Comparison of ENCODE assay signal across 10 cellular contexts in the genomic region with DNA sequence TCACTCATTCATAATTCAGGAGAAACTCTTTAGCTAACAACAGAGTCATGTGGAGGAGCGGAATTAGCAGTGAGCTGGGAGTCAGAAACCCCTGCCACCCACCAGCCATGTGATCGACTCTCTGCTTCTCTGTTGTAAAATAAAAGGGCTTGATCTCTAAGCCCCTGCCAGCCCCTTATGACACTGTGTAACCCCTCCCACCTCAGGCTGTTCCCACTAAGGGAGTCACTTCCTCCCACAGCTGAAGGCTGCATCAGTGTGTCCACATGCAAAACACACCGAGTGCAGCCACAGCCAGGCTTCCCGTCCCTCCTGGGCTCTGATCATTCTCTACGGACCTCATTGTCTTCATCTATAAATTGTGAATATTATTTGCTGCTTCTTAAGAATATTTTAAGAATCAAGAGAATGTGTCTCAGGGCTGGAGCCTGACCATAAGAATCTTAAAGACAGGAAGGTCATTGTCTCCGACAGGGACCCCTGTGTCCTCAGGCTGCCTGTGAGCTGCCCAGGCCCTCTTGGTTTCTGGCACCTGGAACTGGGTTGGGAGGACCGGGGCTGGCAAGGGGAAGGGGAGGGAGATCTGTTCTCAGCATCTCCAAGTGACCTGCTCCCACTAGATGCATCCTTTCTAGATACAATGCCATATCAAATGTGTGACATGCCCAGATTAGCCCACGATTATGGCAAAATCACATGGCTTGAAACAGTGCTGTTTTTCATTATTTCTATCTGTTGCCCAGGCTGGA.
A peak's percentile ranks its signal among the peaks of the same experiment; 100 is the strongest.
DNase-seq lines count a peak whose midpoint lies in the region; ATAC-seq and TF ChIP-seq lines count a peak whose summit lies in the region.
"Had no signal": no experiment of that assay in that cellular context is flagged by ENCODE, and none has a peak within 500 bp of the region (broad histone marks: within the 10 kb centered on the region; RNA-seq: fewer than 3 reads in every experiment).

No MANE protein-coding gene starts in this region.

- H3K4me1 Mint-ChIP-seq in activated CD8-positive, alpha-beta memory T cell treated with anti-CD3 and anti-CD28 coated beads, Interleukin-2, amount 10 ng/mL, durations not matched to agents 7 days and 5 days: peaks cover 54% of the 10 kb centered on the region
- H3K4me1 Mint-ChIP-seq in stimulated activated naive CD8-positive, alpha-beta T cell treated with anti-CD3 and anti-CD28 coated beads, Interleukin-15, Interleukin-2, amounts not matched to agents 100 ng/mL and 50 ng/mL, for 24 hours (ENCODE audit: low read depth): peaks cover 60% of the 10 kb centered on the region

- no peaks in the 10 kb centered on the region for H3F3A ChIP-seq in SK-N-SH (replicated peaks; ENCODE audit: insufficient read depth)

- no peaks in the 10 kb centered on the region for H3K27me3 Mint-ChIP-seq in activated CD8-positive, alpha-beta memory T cell treated with anti-CD3 and anti-CD28 coated beads, Interleukin-2, amount 10 ng/mL, durations not matched to agents 7 days and 5 days
- H3K27me3 Mint-ChIP-seq in stimulated activated naive CD8-positive, alpha-beta T cell treated with anti-CD3 and anti-CD28 coated beads, Interleukin-15, Interleukin-2, amounts not matched to agents 100 ng/mL and 50 ng/mL, for 24 hours: no peaks in the 10 kb centered on the region

- H2AFZ ChIP-seq in SK-N-SH (ENCODE audit: low read depth): no peak overlapping the region

- H4K20me1 ChIP-seq in SK-N-SH (ENCODE audit: insufficient read depth): no peaks in the 10 kb centered on the region

- H3K27me3 ChIP-seq in SK-N-SH (ENCODE audit: insufficient read depth): no peaks in the 10 kb centered on the region

- TF ChIP-seq EP300 in SK-N-SH (IDR thresholded peaks at IDR 0.05; ENCODE audit: borderline replicate concordance in 1 of 2, low read depth in 1 of 2, low read length in 1 of 2): no peak

- H3K9me2 ChIP-seq in SK-N-SH: no peaks in the 10 kb centered on the region

- no peak overlapping the region for H3K4me3 ChIP-seq in SK-N-SH (ENCODE audit: low read depth in 2 of 2, low read length in 1 of 2)
- H3K4me3 ChIP-seq: A549 had no signal

- H3K36me3 ChIP-seq in SK-N-SH (replicated peaks in 1 of 2; ENCODE audit: control insufficient read depth in 1 of 2, insufficient read depth in 2 of 2, low read length in 1 of 2): no peaks in the 10 kb centered on the region

- H3K4me3 Mint-ChIP-seq in activated CD8-positive, alpha-beta memory T cell treated with anti-CD3 and anti-CD28 coated beads, Interleukin-2, amount 10 ng/mL, durations not matched to agents 7 days and 5 days: peak overlapping the region; percentile 67
- H3K4me3 Mint-ChIP-seq in stimulated activated naive CD8-positive, alpha-beta T cell treated with anti-CD3 and anti-CD28 coated beads, Interleukin-15, Interleukin-2, amounts not matched to agents 100 ng/mL and 50 ng/mL, for 24 hours: peak overlapping the region; percentile 71

- POLR2A ChIA-PET in SK-N-SH (lab: Yijun Ruan, JAX): no interaction called here

- H3K4me2 ChIP-seq in SK-N-SH: no peak overlapping the region; the same call in 1 of the 2 replicates
- H3K4me2 ChIP-seq: A549 had no signal

- H3K79me2 ChIP-seq in SK-N-SH (ENCODE audit: insufficient read depth): no peaks in the 10 kb centered on the region

- no peak for ATAC-seq in SK-N-SH treated with all-trans-retinoic acid at 6 μM for 48 hours
- ATAC-seq in activated CD8-positive, alpha-beta memory T cell treated with anti-CD3 and anti-CD28 coated beads, Interleukin-2, amount 10 ng/mL, durations not matched to agents 7 days and 5 days: peak; percentile 40
- ATAC-seq in HG03095 (IDR thresholded peaks at IDR 0.05; ENCODE audit: unreplicated experiment): no peak
- no peak for ATAC-seq in HG03439 (IDR thresholded peaks at IDR 0.05; ENCODE audit: unreplicated experiment)
- ATAC-seq: A549 had no signal

- peaks cover 12% of the 10 kb centered on the region for H3K36me3 Mint-ChIP-seq in activated CD8-positive, alpha-beta memory T cell treated with anti-CD3 and anti-CD28 coated beads, Interleukin-2, amount 10 ng/mL, durations not matched to agents 7 days and 5 days
- H3K36me3 Mint-ChIP-seq in stimulated activated naive CD8-positive, alpha-beta T cell treated with anti-CD3 and anti-CD28 coated beads, Interleukin-15, Interleukin-2, amounts not matched to agents 100 ng/mL and 50 ng/mL, for 24 hours (ENCODE audit: low read depth): peaks cover 5% of the 10 kb centered on the region

- TF ChIP-seq RAD21 in SK-N-SH (IDR thresholded peaks at IDR 0.05; ENCODE audit: low read length): no peak

- H3K27ac Mint-ChIP-seq in activated CD8-positive, alpha-beta memory T cell treated with anti-CD3 and anti-CD28 coated beads, Interleukin-2, amount 10 ng/mL, durations not matched to agents 7 days and 5 days: peak overlapping the region; percentile 84
- H3K27ac Mint-ChIP-seq in stimulated activated naive CD8-positive, alpha-beta T cell treated with anti-CD3 and anti-CD28 coated beads, Interleukin-15, Interleukin-2, amounts not matched to agents 100 ng/mL and 50 ng/mL, for 24 hours: peak overlapping the region; percentile 86

- peak; percentile 35 for DNase-seq in SK-N-SH
- peak; percentile 59 for DNase-seq in activated CD8-positive, alpha-beta memory T cell treated with anti-CD3 and anti-CD28 coated beads, Interleukin-2, amount 10 ng/mL, durations not matched to agents 7 days and 5 days
- peak; percentile 29 for DNase-seq in hepatic stellate cell (ENCODE audit: low spot score)
- DNase-seq in SHP77 treated with DMSO at 0.1 percent for 48 hours (lab: John Stamatoyannopoulos, UW): no peak

- TF ChIP-seq CTCF in SK-N-SH (IDR thresholded peaks at IDR 0.05): no peak

- 66% methylated on average over 8 of the region's 8 CpGs for WGBS in SK-N-SH (ENCODE audit: low lambda C conversion rate)

- peak overlapping the region in 1 of 2 experiments; percentile 83; a peak in 1 of 4 replicates for H3K27ac ChIP-seq in SK-N-SH (ENCODE audit: low read depth in 2 of 2, low read length in 1 of 2)
- H3K27ac ChIP-seq: A549, HL-60 had no signal

- no peaks in the 10 kb centered on the region for H3K9me3 ChIP-seq in SK-N-SH
- H3K9me3 ChIP-seq: A549 had no signal

- H3K9ac ChIP-seq in SK-N-SH: no peak overlapping the region

- H3K4me1 ChIP-seq in SK-N-SH (ENCODE audit: control insufficient read depth in 1 of 2, insufficient read depth in 2 of 2, low read depth in 1 of 2, low read length in 1 of 2): peaks cover 0 to 29% of the 10 kb centered on the region in 2 experiments; a peak in 3 of 4 replicates
- H3K4me1 ChIP-seq: A549 had no signal

- CTCF ChIA-PET in SK-N-SH (lab: Yijun Ruan, JAX): interaction anchor here (0.8 to 3.3 kb wide), 6 partner anchors 9 to 134 kb away, joined by 3 to 22 read pairs (median 4); no protein-coding TSS in a partner anchor
- CTCF ChIA-PET in activated CD8-positive, alpha-beta memory T cell treated with anti-CD3 and anti-CD28 coated beads, Interleukin-2, amount 10 ng/mL, durations not matched to agents 7 days and 5 days (lab: Charles Lee): interaction anchor here (0.8 to 3.0 kb wide), 12 partner anchors 9 to 155 kb away, joined by 3 to 16 read pairs (median 4); no protein-coding TSS in a partner anchor

- H3K9me3 Mint-ChIP-seq in activated CD8-positive, alpha-beta memory T cell treated with anti-CD3 and anti-CD28 coated beads, Interleukin-2, amount 10 ng/mL, durations not matched to agents 7 days and 5 days (ENCODE audit: low read depth): no peaks in the 10 kb centered on the region
- no peaks in the 10 kb centered on the region for H3K9me3 Mint-ChIP-seq in stimulated activated naive CD8-positive, alpha-beta T cell treated with anti-CD3 and anti-CD28 coated beads, Interleukin-15, Interleukin-2, amounts not matched to agents 100 ng/mL and 50 ng/mL, for 24 hours

TF ChIP-seq in SK-N-SH, 30 proteins besides CTCF, POLR2A, EP300 and RAD21 (continues in another document):
- TF ChIP-seq RFX5 (IDR thresholded peaks at IDR 0.05; ENCODE audit: low read length) (no peak), TEAD4 (IDR thresholded peaks at IDR 0.05; ENCODE audit: borderline replicate concordance, insufficient read depth) (no peak), NFIC (IDR thresholded peaks at IDR 0.05; ENCODE audit: borderline replicate concordance) (no peak), SMC3 (IDR thresholded peaks at IDR 0.05; ENCODE audit: low read depth, low read length) (no peak), JUND (IDR thresholded peaks at IDR 0.05) (no peak), FOXJ3 (CRISPR knock-in tag; IDR thresholded peaks at IDR 0.05) (no peak), GATA2 (CRISPR knock-in tag; IDR thresholded peaks at IDR 0.05) (no peak), YY1 (IDR thresholded peaks at IDR 0.05; ENCODE audit: low read depth) (no peak), ELF1 (IDR thresholded peaks at IDR 0.05) (no peak), MXI1 (IDR thresholded peaks at IDR 0.05; ENCODE audit: low read depth, low read length) (no peak), TCF12 (IDR thresholded peaks at IDR 0.05) (no peak)
- TF ChIP-seq, protein P1, sequence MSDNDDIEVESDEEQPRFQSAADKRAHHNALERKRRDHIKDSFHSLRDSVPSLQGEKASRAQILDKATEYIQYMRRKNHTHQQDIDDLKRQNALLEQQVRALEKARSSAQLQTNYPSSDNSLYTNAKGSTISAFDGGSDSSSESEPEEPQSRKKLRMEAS (IDR thresholded peaks at IDR 0.05; ENCODE audit: low read depth): no peak

TF ChIP-seq in SK-N-SH treated with all-trans-retinoic acid at 6 μM for 48 hours, 23 proteins besides CTCF, POLR2A, EP300 and RAD21 (continues in another document):
- TF ChIP-seq, protein P2, sequence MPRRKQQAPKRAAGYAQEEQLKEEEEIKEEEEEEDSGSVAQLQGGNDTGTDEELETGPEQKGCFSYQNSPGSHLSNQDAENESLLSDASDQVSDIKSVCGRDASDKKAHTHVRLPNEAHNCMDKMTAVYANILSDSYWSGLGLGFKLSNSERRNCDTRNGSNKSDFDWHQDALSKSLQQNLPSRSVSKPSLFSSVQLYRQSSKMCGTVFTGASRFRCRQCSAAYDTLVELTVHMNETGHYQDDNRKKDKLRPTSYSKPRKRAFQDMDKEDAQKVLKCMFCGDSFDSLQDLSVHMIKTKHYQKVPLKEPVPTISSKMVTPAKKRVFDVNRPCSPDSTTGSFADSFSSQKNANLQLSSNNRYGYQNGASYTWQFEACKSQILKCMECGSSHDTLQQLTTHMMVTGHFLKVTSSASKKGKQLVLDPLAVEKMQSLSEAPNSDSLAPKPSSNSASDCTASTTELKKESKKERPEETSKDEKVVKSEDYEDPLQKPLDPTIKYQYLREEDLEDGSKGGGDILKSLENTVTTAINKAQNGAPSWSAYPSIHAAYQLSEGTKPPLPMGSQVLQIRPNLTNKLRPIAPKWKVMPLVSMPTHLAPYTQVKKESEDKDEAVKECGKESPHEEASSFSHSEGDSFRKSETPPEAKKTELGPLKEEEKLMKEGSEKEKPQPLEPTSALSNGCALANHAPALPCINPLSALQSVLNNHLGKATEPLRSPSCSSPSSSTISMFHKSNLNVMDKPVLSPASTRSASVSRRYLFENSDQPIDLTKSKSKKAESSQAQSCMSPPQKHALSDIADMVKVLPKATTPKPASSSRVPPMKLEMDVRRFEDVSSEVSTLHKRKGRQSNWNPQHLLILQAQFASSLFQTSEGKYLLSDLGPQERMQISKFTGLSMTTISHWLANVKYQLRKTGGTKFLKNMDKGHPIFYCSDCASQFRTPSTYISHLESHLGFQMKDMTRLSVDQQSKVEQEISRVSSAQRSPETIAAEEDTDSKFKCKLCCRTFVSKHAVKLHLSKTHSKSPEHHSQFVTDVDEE (CRISPR knock-in tag; IDR thresholded peaks at IDR 0.05): no peak
- TF ChIP-seq BACH2 (CRISPR knock-in tag; IDR thresholded peaks at IDR 0.05; ENCODE audit: borderline replicate concordance) (no peak), ESRRG (CRISPR knock-in tag; IDR thresholded peaks at IDR 0.05) (no peak)
